ENCODE assay signal across 18 cellular contexts in the genomic region with DNA sequence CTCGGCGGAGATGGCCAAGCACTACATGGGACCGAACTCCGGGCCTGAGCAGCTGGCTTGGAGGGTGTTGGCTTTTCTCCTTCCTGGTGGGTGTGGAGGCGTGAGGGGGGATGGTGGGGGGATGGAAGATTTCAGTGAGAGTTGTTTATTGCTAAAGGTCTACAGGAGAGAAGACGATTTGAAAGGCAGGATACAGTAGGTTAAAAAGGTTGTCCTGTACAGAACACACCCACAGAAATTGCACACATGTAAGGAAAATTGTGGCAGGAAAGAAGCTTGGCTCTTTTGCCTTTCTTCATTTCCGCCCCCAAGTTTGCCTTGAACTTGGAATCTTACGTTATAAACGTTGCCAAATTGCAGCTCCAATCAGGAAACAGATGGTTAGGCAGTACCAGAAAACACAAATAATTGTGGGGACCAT.
DNase-seq lines count a peak whose midpoint lies in the region; ATAC-seq and TF ChIP-seq lines count a peak whose summit lies in the region.
"Had no signal": no experiment of that assay in that cellular context is flagged by ENCODE, and none has a peak within 500 bp of the region (broad histone marks: within the 10 kb centered on the region; RNA-seq: fewer than 3 reads in every experiment).

No MANE protein-coding gene starts in this region.

- H3K4me1 ChIP-seq in Peyer's patch, result peaks cover 0 to 8% (median 0%) of the 10 kb centered on the region in 4 donors

- DNase-seq in COLO829 (ENCODE audit: low spot score), result peak; percentile 70
- no peak for DNase-seq in epithelial cell of prostate (ENCODE audit: low read depth, low spot score)
- DNase-seq in left kidney (ENCODE audit: low read depth, low spot score), result peak; percentile 24
- peak; percentile 68 for DNase-seq in pulmonary artery endothelial cell (ENCODE audit: low read depth, low spot score)
- DNase-seq in Peyer's patch, result no peak
- DNase-seq: activated CD4-positive, alpha-beta T cell treated with anti-CD3 and anti-CD28 coated beads for 48 hours; CD4-positive, CD25-positive, alpha-beta regulatory T cell; HFFc6; hippocampal formation; midbrain; NCI-H2171 treated with DMSO at 0.1 percent for 48 hours; NCI-H748 treated with DMSO at 0.1 percent for 48 hours; nephron progenitor cell; SIG-M5 had no signal

- TF ChIP-seq CTCF in Peyer's patch (IDR thresholded peaks at IDR 0.05), result no peak

- H3K27ac ChIP-seq in epithelial cell of prostate (peak overlapping the region; percentile 35), Peyer's patch (peak overlapping the region in 1 of 4 donors; percentile 8)
- H3K27ac ChIP-seq: suprapubic skin had no signal

- H3K36me3 ChIP-seq in Peyer's patch, result no peaks in the 10 kb centered on the region
- H3K36me3 ChIP-seq: suprapubic skin had no signal

- no peaks in the 10 kb centered on the region for H3K27me3 ChIP-seq in Peyer's patch
- H3K27me3 ChIP-seq: suprapubic skin had no signal

- ATAC-seq in GM21717 (IDR thresholded peaks at IDR 0.05; ENCODE audit: unreplicated experiment), result no peak
- ATAC-seq in HG02759 (IDR thresholded peaks at IDR 0.05; ENCODE audit: unreplicated experiment), result no peak
- ATAC-seq in GM18517 (IDR thresholded peaks at IDR 0.05; ENCODE audit: unreplicated experiment), result no peak

- no peak for TF ChIP-seq POLR2A in Peyer's patch (IDR thresholded peaks at IDR 0.05)

- no peak overlapping the region for H3K4me3 ChIP-seq in Peyer's patch
- H3K4me3 ChIP-seq: suprapubic skin had no signal

- H3K9me3 ChIP-seq in Peyer's patch, result no peaks in the 10 kb centered on the region
- H3K9me3 ChIP-seq: suprapubic skin had no signal

Comparison
In these comparisons a context has a peak if more than half of its experiments do, and no peak if none do; other contexts are left out.
1. DNase-seq: peak in COLO829 (single experiment), left kidney (single experiment) and pulmonary artery endothelial cell (single experiment); none in epithelial cell of prostate (single experiment) and Peyer's patch (0 of 3).